1 cellular context compared by ENCODE assay signal in the genomic region with DNA sequence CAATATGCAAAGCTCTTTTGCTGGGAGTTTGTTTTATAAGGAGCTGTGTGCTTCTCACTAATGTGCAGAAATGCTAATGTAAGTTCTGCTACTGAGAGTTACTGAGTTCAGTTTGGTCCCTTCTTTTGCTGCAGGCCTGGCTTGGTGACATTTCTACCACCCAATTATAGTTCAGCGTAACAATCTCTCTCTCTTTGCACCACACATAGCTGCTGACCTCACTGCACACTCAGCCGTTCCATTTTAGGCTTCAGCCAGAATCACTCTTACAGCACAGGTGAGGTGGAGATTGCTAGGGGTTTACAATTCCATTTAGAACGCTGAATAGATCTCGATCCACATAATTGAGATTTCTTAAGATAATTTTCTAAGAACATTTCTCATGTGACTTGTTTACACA.
TF ChIP-seq lines count a peak whose summit lies in the region.

No MANE protein-coding gene starts in this region.

TF ChIP-seq in GM23338, 12 proteins besides CTCF, POLR2A, EP300 and RAD21:
- TF ChIP-seq, protein P1, sequence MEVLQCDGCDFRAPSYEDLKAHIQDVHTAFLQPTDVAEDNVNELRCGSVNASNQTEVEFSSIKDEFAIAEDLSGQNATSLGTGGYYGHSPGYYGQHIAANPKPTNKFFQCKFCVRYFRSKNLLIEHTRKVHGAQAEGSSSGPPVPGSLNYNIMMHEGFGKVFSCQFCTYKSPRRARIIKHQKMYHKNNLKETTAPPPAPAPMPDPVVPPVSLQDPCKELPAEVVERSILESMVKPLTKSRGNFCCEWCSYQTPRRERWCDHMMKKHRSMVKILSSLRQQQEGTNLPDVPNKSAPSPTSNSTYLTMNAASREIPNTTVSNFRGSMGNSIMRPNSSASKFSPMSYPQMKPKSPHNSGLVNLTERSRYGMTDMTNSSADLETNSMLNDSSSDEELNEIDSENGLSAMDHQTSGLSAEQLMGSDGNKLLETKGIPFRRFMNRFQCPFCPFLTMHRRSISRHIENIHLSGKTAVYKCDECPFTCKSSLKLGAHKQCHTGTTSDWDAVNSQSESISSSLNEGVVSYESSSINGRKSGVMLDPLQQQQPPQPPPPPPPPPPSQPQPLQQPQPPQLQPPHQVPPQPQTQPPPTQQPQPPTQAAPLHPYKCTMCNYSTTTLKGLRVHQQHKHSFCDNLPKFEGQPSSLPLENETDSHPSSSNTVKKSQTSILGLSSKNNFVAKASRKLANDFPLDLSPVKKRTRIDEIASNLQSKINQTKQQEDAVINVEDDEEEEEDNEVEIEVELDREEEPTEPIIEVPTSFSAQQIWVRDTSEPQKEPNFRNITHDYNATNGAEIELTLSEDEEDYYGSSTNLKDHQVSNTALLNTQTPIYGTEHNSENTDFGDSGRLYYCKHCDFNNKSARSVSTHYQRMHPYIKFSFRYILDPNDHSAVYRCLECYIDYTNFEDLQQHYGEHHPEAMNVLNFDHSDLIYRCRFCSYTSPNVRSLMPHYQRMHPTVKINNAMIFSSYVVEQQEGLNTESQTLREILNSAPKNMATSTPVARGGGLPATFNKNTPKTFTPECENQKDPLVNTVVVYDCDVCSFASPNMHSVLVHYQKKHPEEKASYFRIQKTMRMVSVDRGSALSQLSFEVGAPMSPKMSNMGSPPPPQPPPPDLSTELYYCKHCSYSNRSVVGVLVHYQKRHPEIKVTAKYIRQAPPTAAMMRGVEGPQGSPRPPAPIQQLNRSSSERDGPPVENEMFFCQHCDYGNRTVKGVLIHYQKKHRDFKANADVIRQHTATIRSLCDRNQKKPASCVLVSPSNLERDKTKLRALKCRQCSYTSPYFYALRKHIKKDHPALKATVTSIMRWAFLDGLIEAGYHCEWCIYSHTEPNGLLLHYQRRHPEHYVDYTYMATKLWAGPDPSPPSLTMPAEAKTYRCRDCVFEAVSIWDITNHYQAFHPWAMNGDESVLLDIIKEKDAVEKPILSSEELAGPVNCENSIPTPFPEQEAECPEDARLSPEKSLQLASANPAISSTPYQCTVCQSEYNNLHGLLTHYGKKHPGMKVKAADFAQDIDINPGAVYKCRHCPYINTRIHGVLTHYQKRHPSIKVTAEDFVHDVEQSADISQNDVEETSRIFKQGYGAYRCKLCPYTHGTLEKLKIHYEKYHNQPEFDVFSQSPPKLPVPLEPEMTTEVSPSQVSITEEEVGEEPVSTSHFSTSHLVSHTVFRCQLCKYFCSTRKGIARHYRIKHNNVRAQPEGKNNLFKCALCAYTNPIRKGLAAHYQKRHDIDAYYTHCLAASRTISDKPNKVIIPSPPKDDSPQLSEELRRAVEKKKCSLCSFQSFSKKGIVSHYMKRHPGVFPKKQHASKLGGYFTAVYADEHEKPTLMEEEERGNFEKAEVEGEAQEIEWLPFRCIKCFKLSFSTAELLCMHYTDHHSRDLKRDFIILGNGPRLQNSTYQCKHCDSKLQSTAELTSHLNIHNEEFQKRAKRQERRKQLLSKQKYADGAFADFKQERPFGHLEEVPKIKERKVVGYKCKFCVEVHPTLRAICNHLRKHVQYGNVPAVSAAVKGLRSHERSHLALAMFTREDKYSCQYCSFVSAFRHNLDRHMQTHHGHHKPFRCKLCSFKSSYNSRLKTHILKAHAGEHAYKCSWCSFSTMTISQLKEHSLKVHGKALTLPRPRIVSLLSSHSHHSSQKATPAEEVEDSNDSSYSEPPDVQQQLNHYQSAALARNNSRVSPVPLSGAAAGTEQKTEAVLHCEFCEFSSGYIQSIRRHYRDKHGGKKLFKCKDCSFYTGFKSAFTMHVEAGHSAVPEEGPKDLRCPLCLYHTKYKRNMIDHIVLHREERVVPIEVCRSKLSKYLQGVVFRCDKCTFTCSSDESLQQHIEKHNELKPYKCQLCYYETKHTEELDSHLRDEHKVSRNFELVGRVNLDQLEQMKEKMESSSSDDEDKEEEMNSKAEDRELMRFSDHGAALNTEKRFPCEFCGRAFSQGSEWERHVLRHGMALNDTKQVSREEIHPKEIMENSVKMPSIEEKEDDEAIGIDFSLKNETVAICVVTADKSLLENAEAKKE (CRISPR knock-in tag; IDR thresholded peaks at IDR 0.05): no peak
- TF ChIP-seq JUNB (IDR thresholded peaks at IDR 0.05; ENCODE audit: unreplicated experiment) (no peak), ZNF331 (CRISPR knock-in tag; IDR thresholded peaks at IDR 0.05; ENCODE audit: low read depth) (no peak), EZH2 (IDR thresholded peaks at IDR 0.05; ENCODE audit: low read depth, unreplicated experiment) (no peak), STAT1 (IDR thresholded peaks at IDR 0.05; ENCODE audit: unreplicated experiment) (no peak), NANOG (IDR thresholded peaks at IDR 0.05; ENCODE audit: borderline replicate concordance) (no peak), POLR2AphosphoS5 (IDR thresholded peaks at IDR 0.05; ENCODE audit: low read depth) (no peak), CREB1 (CRISPR knock-in tag; IDR thresholded peaks at IDR 0.05; ENCODE audit: low read depth) (no peak), ZNF114 (CRISPR knock-in tag; IDR thresholded peaks at IDR 0.05) (no peak)
- TF ChIP-seq, protein P2, sequence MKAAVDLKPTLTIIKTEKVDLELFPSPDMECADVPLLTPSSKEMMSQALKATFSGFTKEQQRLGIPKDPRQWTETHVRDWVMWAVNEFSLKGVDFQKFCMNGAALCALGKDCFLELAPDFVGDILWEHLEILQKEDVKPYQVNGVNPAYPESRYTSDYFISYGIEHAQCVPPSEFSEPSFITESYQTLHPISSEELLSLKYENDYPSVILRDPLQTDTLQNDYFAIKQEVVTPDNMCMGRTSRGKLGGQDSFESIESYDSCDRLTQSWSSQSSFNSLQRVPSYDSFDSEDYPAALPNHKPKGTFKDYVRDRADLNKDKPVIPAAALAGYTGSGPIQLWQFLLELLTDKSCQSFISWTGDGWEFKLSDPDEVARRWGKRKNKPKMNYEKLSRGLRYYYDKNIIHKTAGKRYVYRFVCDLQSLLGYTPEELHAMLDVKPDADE (IDR thresholded peaks at IDR 0.05): no peak
- TF ChIP-seq, protein P3, sequence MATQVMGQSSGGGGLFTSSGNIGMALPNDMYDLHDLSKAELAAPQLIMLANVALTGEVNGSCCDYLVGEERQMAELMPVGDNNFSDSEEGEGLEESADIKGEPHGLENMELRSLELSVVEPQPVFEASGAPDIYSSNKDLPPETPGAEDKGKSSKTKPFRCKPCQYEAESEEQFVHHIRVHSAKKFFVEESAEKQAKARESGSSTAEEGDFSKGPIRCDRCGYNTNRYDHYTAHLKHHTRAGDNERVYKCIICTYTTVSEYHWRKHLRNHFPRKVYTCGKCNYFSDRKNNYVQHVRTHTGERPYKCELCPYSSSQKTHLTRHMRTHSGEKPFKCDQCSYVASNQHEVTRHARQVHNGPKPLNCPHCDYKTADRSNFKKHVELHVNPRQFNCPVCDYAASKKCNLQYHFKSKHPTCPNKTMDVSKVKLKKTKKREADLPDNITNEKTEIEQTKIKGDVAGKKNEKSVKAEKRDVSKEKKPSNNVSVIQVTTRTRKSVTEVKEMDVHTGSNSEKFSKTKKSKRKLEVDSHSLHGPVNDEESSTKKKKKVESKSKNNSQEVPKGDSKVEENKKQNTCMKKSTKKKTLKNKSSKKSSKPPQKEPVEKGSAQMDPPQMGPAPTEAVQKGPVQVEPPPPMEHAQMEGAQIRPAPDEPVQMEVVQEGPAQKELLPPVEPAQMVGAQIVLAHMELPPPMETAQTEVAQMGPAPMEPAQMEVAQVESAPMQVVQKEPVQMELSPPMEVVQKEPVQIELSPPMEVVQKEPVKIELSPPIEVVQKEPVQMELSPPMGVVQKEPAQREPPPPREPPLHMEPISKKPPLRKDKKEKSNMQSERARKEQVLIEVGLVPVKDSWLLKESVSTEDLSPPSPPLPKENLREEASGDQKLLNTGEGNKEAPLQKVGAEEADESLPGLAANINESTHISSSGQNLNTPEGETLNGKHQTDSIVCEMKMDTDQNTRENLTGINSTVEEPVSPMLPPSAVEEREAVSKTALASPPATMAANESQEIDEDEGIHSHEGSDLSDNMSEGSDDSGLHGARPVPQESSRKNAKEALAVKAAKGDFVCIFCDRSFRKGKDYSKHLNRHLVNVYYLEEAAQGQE (IDR thresholded peaks at IDR 0.05; ENCODE audit: unreplicated experiment): no peak
TF ChIP-seq in GM23338: peak in this region for 0.
